Comparison of ENCODE assay signal across 1 cellular context in genomic region chr1:118937413-118937812, GRCh38.
TF ChIP-seq lines count a peak whose summit lies in the region.

No MANE protein-coding gene starts in this region.

TF ChIP-seq in K562, 482 proteins besides CTCF, POLR2A, EP300 and RAD21:
- TF ChIP-seq MYNN (IDR thresholded peaks at IDR 0.05) (no peak), MYNN (CRISPR knock-in tag; IDR thresholded peaks at IDR 0.05) (no peak), CEBPG (CRISPR knock-in tag; IDR thresholded peaks at IDR 0.05) (no peak), CEBPG (tag; conservative IDR thresholded peaks at IDR 0.05 in 1 of 2, IDR thresholded peaks at IDR 0.05 in 1 of 2) (peak; percentile 57 to 89), NCOR1 (IDR thresholded peaks at IDR 0.05) (no peak), NR3C1 (CRISPR knock-in tag; IDR thresholded peaks at IDR 0.05) (no peak), ZNF707 (CRISPR knock-in tag; conservative IDR thresholded peaks at IDR 0.05) (no peak), ZBTB1 (CRISPR knock-in tag; IDR thresholded peaks at IDR 0.05; ENCODE audit: borderline replicate concordance, low read depth) (no peak), DNMT1 (IDR thresholded peaks at IDR 0.05) (no peak), ATF4 (CRISPR knock-in tag; IDR thresholded peaks at IDR 0.05) (peak; percentile 69; the same call in 1 of the 2 replicates), ZBTB17 (CRISPR knock-in tag; IDR thresholded peaks at IDR 0.05) (no peak), ZNF584 (CRISPR knock-in tag; IDR thresholded peaks at IDR 0.05; ENCODE audit: low read depth) (peak; percentile 59; the same call in 1 of the 2 replicates), GTF3C2 (IDR thresholded peaks at IDR 0.05; ENCODE audit: borderline replicate concordance, extremely low read depth, insufficient read length) (no peak), ELF2 (CRISPR knock-in tag; IDR thresholded peaks at IDR 0.05) (peak; percentile 69; the same call in 1 of the 2 replicates), JUND (IDR thresholded peaks at IDR 0.05; ENCODE audit: borderline replicate concordance, low read depth, low read length) (peak; percentile 34; the same call in 1 of the 2 replicates), JUND (tag; IDR thresholded peaks at IDR 0.05; ENCODE audit: borderline replicate concordance, low read depth, low read length) (no peak)
- TF ChIP-seq, protein P1, sequence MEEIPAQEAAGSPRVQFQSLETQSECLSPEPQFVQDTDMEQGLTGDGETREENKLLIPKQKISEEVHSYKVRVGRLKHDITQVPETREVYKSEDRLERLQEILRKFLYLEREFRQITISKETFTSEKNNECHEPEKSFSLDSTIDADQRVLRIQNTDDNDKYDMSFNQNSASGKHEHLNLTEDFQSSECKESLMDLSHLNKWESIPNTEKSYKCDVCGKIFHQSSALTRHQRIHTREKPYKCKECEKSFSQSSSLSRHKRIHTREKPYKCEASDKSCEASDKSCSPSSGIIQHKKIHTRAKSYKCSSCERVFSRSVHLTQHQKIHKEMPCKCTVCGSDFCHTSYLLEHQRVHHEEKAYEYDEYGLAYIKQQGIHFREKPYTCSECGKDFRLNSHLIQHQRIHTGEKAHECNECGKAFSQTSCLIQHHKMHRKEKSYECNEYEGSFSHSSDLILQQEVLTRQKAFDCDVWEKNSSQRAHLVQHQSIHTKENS (CRISPR knock-in tag; IDR thresholded peaks at IDR 0.05) = no peak
- TF ChIP-seq, protein P2, sequence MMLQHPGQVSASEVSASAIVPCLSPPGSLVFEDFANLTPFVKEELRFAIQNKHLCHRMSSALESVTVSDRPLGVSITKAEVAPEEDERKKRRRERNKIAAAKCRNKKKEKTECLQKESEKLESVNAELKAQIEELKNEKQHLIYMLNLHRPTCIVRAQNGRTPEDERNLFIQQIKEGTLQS (IDR thresholded peaks at IDR 0.05) = peak; percentile 59; the same call in 1 of the 2 replicates
- TF ChIP-seq, protein P2 (CRISPR knock-in tag; conservative IDR thresholded peaks at IDR 0.05) = no peak
- TF ChIP-seq, protein P3, sequence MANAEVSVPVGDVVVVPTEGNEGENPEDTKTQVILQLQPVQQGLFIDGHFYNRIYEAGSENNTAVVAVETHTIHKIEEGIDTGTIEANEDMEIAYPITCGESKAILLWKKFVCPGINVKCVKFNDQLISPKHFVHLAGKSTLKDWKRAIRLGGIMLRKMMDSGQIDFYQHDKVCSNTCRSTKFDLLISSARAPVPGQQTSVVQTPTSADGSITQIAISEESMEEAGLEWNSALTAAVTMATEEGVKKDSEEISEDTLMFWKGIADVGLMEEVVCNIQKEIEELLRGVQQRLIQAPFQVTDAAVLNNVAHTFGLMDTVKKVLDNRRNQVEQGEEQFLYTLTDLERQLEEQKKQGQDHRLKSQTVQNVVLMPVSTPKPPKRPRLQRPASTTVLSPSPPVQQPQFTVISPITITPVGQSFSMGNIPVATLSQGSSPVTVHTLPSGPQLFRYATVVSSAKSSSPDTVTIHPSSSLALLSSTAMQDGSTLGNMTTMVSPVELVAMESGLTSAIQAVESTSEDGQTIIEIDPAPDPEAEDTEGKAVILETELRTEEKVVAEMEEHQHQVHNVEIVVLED (CRISPR knock-in tag; IDR thresholded peaks at IDR 0.05) = no peak
